In genomic region chr13:60134376-60134775, GRCh38 we compare ENCODE assay signal across 9 cellular contexts.
A peak's percentile ranks its signal among the peaks of the same experiment; 100 is the strongest.
DNase-seq lines count a peak whose midpoint lies in the region; ATAC-seq and TF ChIP-seq lines count a peak whose summit lies in the region.
"Had no signal": no experiment of that assay in that cellular context is flagged by ENCODE, and none has a peak within 500 bp of the region (broad histone marks: within the 10 kb centered on the region; RNA-seq: fewer than 3 reads in every experiment).

No MANE protein-coding gene starts in this region.

- DNase-seq in AG04449 (ENCODE audit: low read depth, low spot score) (no peak), fibroblast of gingiva (ENCODE audit: low read depth) (peak; percentile 39), AG20443 (ENCODE audit: low spot score) (no peak), activated T-cell treated with anti-CD3 and anti-CD28 coated beads for 4 hours (no peak)
- DNase-seq: psoas muscle had no signal

- peak; percentile 69 for ATAC-seq in GM18511 (IDR thresholded peaks at IDR 0.05; ENCODE audit: unreplicated experiment)
- ATAC-seq in HG03442 (IDR thresholded peaks at IDR 0.05; ENCODE audit: unreplicated experiment) = peak; percentile 61
- ATAC-seq in GM19463 (IDR thresholded peaks at IDR 0.05; ENCODE audit: unreplicated experiment) = no peak
- no peak for ATAC-seq in GM21390 (IDR thresholded peaks at IDR 0.05; ENCODE audit: unreplicated experiment)
- ATAC-seq: psoas muscle had no signal

- no peak overlapping the region for H3K4me3 ChIP-seq in AG04449 (ENCODE audit: low read depth, low read length)
- H3K4me3 ChIP-seq: psoas muscle had no signal

- POLR2A ChIA-PET in AG04449 (lab: Yijun Ruan, JAX) = no interaction called here

- CTCF ChIA-PET in AG04449 (lab: Yijun Ruan, JAX) = interaction anchor here (0.7 to 1.1 kb wide), 3 partner anchors 12 to 741 kb away, joined by 3 read pairs; no protein-coding TSS in a partner anchor

- TF ChIP-seq CTCF in AG04449 (IDR thresholded peaks at IDR 0.05; ENCODE audit: insufficient read depth, low read length, missing control alignments) = peak; percentile 9

Comparison
In these comparisons a context has a peak if more than half of its experiments do, and no peak if none do; other contexts are left out.
1. ATAC-seq: peak in GM18511 (single experiment) and HG03442 (single experiment); none in GM19463 (single experiment) and GM21390 (single experiment).